ENCODE assay signal across 1 cellular context in genomic region chr18:50401888-50402287, GRCh38.
TF ChIP-seq lines count a peak whose summit lies in the region.

No MANE protein-coding gene starts in this region.

TF ChIP-seq in K562, 482 proteins besides CTCF, POLR2A, EP300 and RAD21 (continued from another document):
- TF ChIP-seq, protein P1, sequence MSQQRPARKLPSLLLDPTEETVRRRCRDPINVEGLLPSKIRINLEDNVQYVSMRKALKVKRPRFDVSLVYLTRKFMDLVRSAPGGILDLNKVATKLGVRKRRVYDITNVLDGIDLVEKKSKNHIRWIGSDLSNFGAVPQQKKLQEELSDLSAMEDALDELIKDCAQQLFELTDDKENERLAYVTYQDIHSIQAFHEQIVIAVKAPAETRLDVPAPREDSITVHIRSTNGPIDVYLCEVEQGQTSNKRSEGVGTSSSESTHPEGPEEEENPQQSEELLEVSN (IDR thresholded peaks at IDR 0.05; ENCODE audit: borderline replicate concordance in 1 of 2, extremely low read depth in 1 of 2, insufficient read depth in 1 of 2, insufficient read length in 1 of 2, low read depth in 1 of 2, low read length in 1 of 2, poor library complexity in 1 of 2, severe bottlenecking in 1 of 2): peak in 1 of 2 experiments; percentile 24
- no peak for TF ChIP-seq PHF20 (IDR thresholded peaks at IDR 0.05; ENCODE audit: partially characterized antibody)
- peak; percentile 35; the same call in 1 of the 2 replicates for TF ChIP-seq TFAP4 (CRISPR knock-in tag; IDR thresholded peaks at IDR 0.05; ENCODE audit: borderline replicate concordance)
- TF ChIP-seq BHLHE40 (IDR thresholded peaks at IDR 0.05; ENCODE audit: low read length): peak; percentile 28; the same call in 1 of the 2 replicates
- TF ChIP-seq ILK (tag; IDR thresholded peaks at IDR 0.05; ENCODE audit: borderline replicate concordance, low read depth): no peak
- peak; percentile 61; the same call in 1 of the 2 replicates for TF ChIP-seq CXXC5 (CRISPR knock-in tag; IDR thresholded peaks at IDR 0.05)
- peak; percentile 50; the same call in 1 of the 2 replicates for TF ChIP-seq MGA (IDR thresholded peaks at IDR 0.05)
- peak; percentile 21; the same call in 1 of the 2 replicates for TF ChIP-seq ZFX (CRISPR knock-in tag; IDR thresholded peaks at IDR 0.05)
- TF ChIP-seq POU5F1 (IDR thresholded peaks at IDR 0.05; ENCODE audit: borderline replicate concordance, low read depth, low read length, partially characterized antibody): no peak
- 0 out of 4 replicates have a peak, but pooled peaks of 1 of the 2 experiments have one; percentile 10 for TF ChIP-seq NRF1 (conservative IDR thresholded peaks at IDR 0.05 in 1 of 2, IDR thresholded peaks at IDR 0.05 in 1 of 2)
- TF ChIP-seq CTBP1 (IDR thresholded peaks at IDR 0.05; ENCODE audit: borderline replicate concordance): peak; percentile 66; the same call in 1 of the 2 replicates
- peak; percentile 13; the same call in 1 of the 2 replicates for TF ChIP-seq VEZF1 (CRISPR knock-in tag; IDR thresholded peaks at IDR 0.05)
- no peak for TF ChIP-seq MCM2 (IDR thresholded peaks at IDR 0.05; ENCODE audit: low read depth)
